14 cellular contexts compared by ENCODE assay signal in the genomic region with DNA sequence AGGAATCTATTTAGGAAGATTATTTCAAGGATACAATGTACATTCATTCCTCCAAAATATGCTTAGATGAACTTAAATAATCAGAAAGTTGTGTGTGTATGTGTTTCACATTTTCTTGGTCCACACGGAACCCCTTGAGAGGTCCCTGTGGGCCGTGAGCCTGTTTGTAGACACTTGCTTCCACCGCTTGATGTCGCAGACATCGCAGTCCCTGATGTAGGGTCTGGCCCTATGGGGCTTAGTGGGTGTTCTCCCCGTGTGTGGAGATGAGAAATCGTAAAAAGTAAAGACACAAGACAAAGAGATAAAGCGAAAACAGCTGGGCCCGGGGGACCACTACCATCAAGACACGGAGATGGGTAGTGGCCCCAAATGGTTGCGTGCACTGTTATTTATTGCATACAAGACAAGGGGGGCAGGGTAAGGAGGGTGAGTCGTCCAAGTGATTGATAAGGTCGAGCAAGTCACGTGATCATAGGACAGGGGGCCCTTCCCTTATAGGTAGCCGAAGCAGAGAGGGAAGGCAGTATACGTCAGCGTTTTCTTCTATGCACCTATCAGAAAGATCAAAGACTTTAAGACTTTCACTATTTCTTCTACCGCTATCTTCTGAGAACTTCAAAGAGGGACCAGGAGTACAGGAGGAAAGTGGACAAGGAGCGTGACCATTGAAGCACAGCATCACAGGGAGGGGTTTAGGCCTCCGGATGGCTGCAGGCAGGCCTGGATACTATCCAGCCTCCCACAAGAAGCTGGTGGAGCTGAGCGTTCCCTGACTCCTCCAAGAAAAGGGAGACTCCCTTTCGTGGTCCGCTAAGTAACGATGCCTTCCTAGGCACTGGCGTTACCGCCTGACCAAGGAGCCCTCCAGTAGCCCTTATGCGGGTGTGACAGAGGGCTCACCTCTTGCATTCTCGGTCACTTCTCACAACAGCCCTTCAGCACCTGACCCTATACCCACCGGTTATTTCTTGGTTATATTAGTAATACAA. TPM values are rescaled to one million over a fixed set of nuclear protein-coding genes. Genes with fewer than 3 reads are reported as not detected.
DNase-seq lines count a peak whose midpoint lies in the region; ATAC-seq and TF ChIP-seq lines count a peak whose summit lies in the region.
"Had no signal": no experiment of that assay in that cellular context is flagged by ENCODE, and none has a peak within 500 bp of the region (broad histone marks: within the 10 kb centered on the region; RNA-seq: fewer than 3 reads in every experiment).

No MANE protein-coding gene starts in this region.

- H3K4me3 ChIP-seq in CD8-positive, alpha-beta T cell (ENCODE audit: low read depth, low read length): no peak overlapping the region

- no peaks in the 10 kb centered on the region for H3K36me3 ChIP-seq in CD8-positive, alpha-beta T cell (ENCODE audit: insufficient read depth, low read length)

- CTCF ChIA-PET in CD8-positive, alpha-beta T cell (lab: Charles Lee): interaction anchor here (1.0 to 2.1 kb wide), 5 partner anchors 8 to 137 kb away, joined by 3 to 7 read pairs (median 5); no protein-coding TSS in a partner anchor

- peaks cover 18% of the 10 kb centered on the region for H3K4me1 ChIP-seq in CD8-positive, alpha-beta T cell (ENCODE audit: insufficient read depth, low read length)
- H3K4me1 ChIP-seq: parathyroid adenoma had no signal

- peaks cover 12% of the 10 kb centered on the region for H3K36me3 Mint-ChIP-seq in CD8-positive, alpha-beta T cell
- H3K36me3 Mint-ChIP-seq in T-helper 17 cell (ENCODE audit: low read depth) (no peaks in the 10 kb centered on the region), mesothelial cell of epicardium (peaks cover 2% of the 10 kb centered on the region)

- POLR2A ChIA-PET in CD8-positive, alpha-beta T cell (lab: Charles Lee): interaction anchor here (1.0 kb wide), 1 partner anchor 77 kb away, joined by 3 read pairs; no protein-coding TSS in a partner anchor

- H3K27ac Mint-ChIP-seq in CD8-positive, alpha-beta T cell: peak overlapping the region; percentile 81
- peak overlapping the region; percentile 94 for H3K27ac Mint-ChIP-seq in T-helper 17 cell
- H3K27ac Mint-ChIP-seq in mesothelial cell of epicardium: peak overlapping the region; percentile 77
- H3K27ac Mint-ChIP-seq: H9 had no signal

- H3K27ac ChIP-seq in CD8-positive, alpha-beta T cell (ENCODE audit: low read depth, low read length): no peak overlapping the region

- intact Hi-C loops in CD8-positive, alpha-beta T cell (cut with DNase I, micrococcal nuclease): loop anchor here (5.0 kb wide), 2 partner anchors 64 to 304 kb away; a partner anchor contains a TSS

- H3K27me3 ChIP-seq in CD8-positive, alpha-beta T cell (ENCODE audit: insufficient read depth, low read length): no peaks in the 10 kb centered on the region

- no peak for TF ChIP-seq CTCF in CD8-positive, alpha-beta T cell (IDR thresholded peaks at IDR 0.05)
- TF ChIP-seq CTCF in mesothelial cell of epicardium (IDR thresholded peaks at IDR 0.05; ENCODE audit: unreplicated experiment): no peak

- H3K4me1 Mint-ChIP-seq in CD8-positive, alpha-beta T cell (ENCODE audit: low read depth): peaks cover 32% of the 10 kb centered on the region
- peaks cover 38% of the 10 kb centered on the region for H3K4me1 Mint-ChIP-seq in T-helper 17 cell
- H3K4me1 Mint-ChIP-seq in mesothelial cell of epicardium: peaks cover 43% of the 10 kb centered on the region

- H3K4me3 Mint-ChIP-seq in CD8-positive, alpha-beta T cell: peak overlapping the region; percentile 58
- H3K4me3 Mint-ChIP-seq in T-helper 17 cell (peak overlapping the region; percentile 55), mesothelial cell of epicardium (peak overlapping the region; percentile 40)

- no peak for DNase-seq in CD8-positive, alpha-beta T cell
- no peak for DNase-seq in T-helper 17 cell
- no peak for DNase-seq in mesothelial cell of epicardium (ENCODE audit: low spot score in 2 of 2, unreplicated experiment in 2 of 2)
- DNase-seq in amniotic stem cell (lab: John Stamatoyannopoulos, UW): no peak
- DNase-seq: central memory CD4-positive, alpha-beta T cell; H9; islet precursor cell; NCI-H2029 treated with DMSO at 0.1 percent for 48 hours; stimulated activated CD4-positive, alpha-beta T cell treated with anti-CD3 and anti-CD28 coated beads, Interleukin-4, amount 100 ng/mL, for 4 hours had no signal

- H3K27me3 Mint-ChIP-seq in CD8-positive, alpha-beta T cell (ENCODE audit: low read depth): no peaks in the 10 kb centered on the region
- H3K27me3 Mint-ChIP-seq in T-helper 17 cell (no peaks in the 10 kb centered on the region), mesothelial cell of epicardium (ENCODE audit: low read depth) (no peaks in the 10 kb centered on the region)

- ATAC-seq in CD8-positive, alpha-beta T cell: no peak
- ATAC-seq in T-helper 17 cell (no peak), HG03432 (IDR thresholded peaks at IDR 0.05; ENCODE audit: unreplicated experiment) (no peak), GM19324 (IDR thresholded peaks at IDR 0.05; ENCODE audit: low FRiP score, unreplicated experiment) (no peak)

- no peaks in the 10 kb centered on the region for H3K9me3 ChIP-seq in CD8-positive, alpha-beta T cell (ENCODE audit: low read length)
- H3K9me3 ChIP-seq in T-helper 17 cell (ENCODE audit: control insufficient read depth, low read length, poor library complexity, severe bottlenecking): no peaks in the 10 kb centered on the region

- H3K9me3 Mint-ChIP-seq in CD8-positive, alpha-beta T cell: no peaks in the 10 kb centered on the region
- no peaks in the 10 kb centered on the region for H3K9me3 Mint-ChIP-seq in mesothelial cell of epicardium

RNA-seq across cellular contexts. Expression of a gene that starts 1.2 kb away (rescaled TPM):
- 10 to 100 TPM; 14.1 to 15.8 TPM for total RNA-seq in CD8-positive, alpha-beta T cell
- total RNA-seq in T-helper 17 cell: 10 to 100 TPM; 35.9 to 39.8 TPM
- total RNA-seq in mesothelial cell of epicardium: 32.6 to 34.7 TPM (median 34.0 TPM) in 3 replicates

RNA-seq across cellular contexts. Expression of a gene that starts 8.1 kb away (rescaled TPM):
- 1 to 10 TPM; 6.3 to 7.1 TPM for total RNA-seq in CD8-positive, alpha-beta T cell
- total RNA-seq in T-helper 17 cell (10 to 100 TPM; 12.2 to 17.6 TPM), mesothelial cell of epicardium (3.1 to 4.2 TPM (median 3.2 TPM) in 3 replicates)

RNA-seq across cellular contexts. Expression of a gene that starts 27.8 kb away (rescaled TPM):
- total RNA-seq in CD8-positive, alpha-beta T cell: 1 to 10 TPM; 6.7 to 8.3 TPM
- total RNA-seq in T-helper 17 cell (10 to 100 TPM; 11.7 to 13.5 TPM), mesothelial cell of epicardium (19.0 to 23.8 TPM (median 21.4 TPM) in 3 replicates)

RNA-seq across cellular contexts. Expression of a gene that starts 30.7 kb away (rescaled TPM):
- under 1 TPM in 1 of 2 experiments, not detected in 1; 0.41 TPM for total RNA-seq in CD8-positive, alpha-beta T cell
- 1 to 10 TPM; 1.2 to 1.5 TPM for total RNA-seq in T-helper 17 cell
- 4.3 to 5.1 TPM (median 4.9 TPM) in 3 replicates for total RNA-seq in mesothelial cell of epicardium

RNA-seq across cellular contexts. Expression of a gene that starts 55.4 kb away (rescaled TPM):
- total RNA-seq in CD8-positive, alpha-beta T cell: not detected
- total RNA-seq in T-helper 17 cell: 1 to 10 TPM in 1 of 2 donors, under 1 TPM in 1; 0.70 to 4.1 TPM
- not detected in 3 replicates for total RNA-seq in mesothelial cell of epicardium
- total RNA-seq: fibroblast of lung; H9; T-helper 1 cell treated with Interleukin-12 subunit alpha and Interleukin-12 subunit beta and Interleukin-4 antibody, amounts not matched to agents 30 ng/mL and 1 ng/mL, for 36 hours had no signal
